In genomic region chr14:49915085-49915484, GRCh38 we compare ENCODE assay signal across 24 cellular contexts. TPM values are rescaled to one million over a fixed set of nuclear protein-coding genes. Genes with fewer than 3 reads are reported as not detected.
DNase-seq lines count a peak whose midpoint lies in the region; ATAC-seq, FAIRE-seq and TF ChIP-seq lines count a peak whose summit lies in the region.
"Had no signal": no experiment of that assay in that cellular context is flagged by ENCODE, and none has a peak within 500 bp of the region (broad histone marks: within the 10 kb centered on the region; RNA-seq: fewer than 3 reads in every experiment).

No MANE protein-coding gene starts in this region.

- TF ChIP-seq RAD21 in A549 (conservative IDR thresholded peaks at IDR 0.05 in 1 of 2, IDR thresholded peaks at IDR 0.05 in 1 of 2) (no peak), K562 (CRISPR knock-in tag; conservative IDR thresholded peaks at IDR 0.05 in 1 of 2, IDR thresholded peaks at IDR 0.05 in 1 of 2) (no peak)

- H3K9me3 ChIP-seq in A549 (no peaks in the 10 kb centered on the region), HEK293 (ENCODE audit: control insufficient read depth, insufficient read depth, low read depth, low read length) (no peaks in the 10 kb centered on the region), K562 (replicated peaks; ENCODE audit: control insufficient read depth, insufficient read depth, low read depth, low read length) (no peaks in the 10 kb centered on the region), neuron (ENCODE audit: low read length) (no peaks in the 10 kb centered on the region)
- H3K9me3 ChIP-seq: body of pancreas, esophagus muscularis mucosa, gastrocnemius medialis had no signal

- no peak for TF ChIP-seq POLR2A in A549 (IDR thresholded peaks at IDR 0.05; ENCODE audit: low read length)
- no peak for TF ChIP-seq POLR2A in K562 (conservative IDR thresholded peaks at IDR 0.05)

- TF ChIP-seq CTCF in A549 (IDR thresholded peaks at IDR 0.05) (no peak), HEK293 (tag by site-specific recombination; IDR thresholded peaks at IDR 0.05) (no peak), K562 (IDR thresholded peaks at IDR 0.05 in 2 of 3, conservative IDR thresholded peaks at IDR 0.05 in 1 of 3; ENCODE audit: insufficient read depth in 2 of 3, low read depth in 1 of 3, low read length in 3 of 3) (no peak), coronary artery (IDR thresholded peaks at IDR 0.05) (no peak)

- POLR2A ChIA-PET in A549 (lab: Yijun Ruan, JAX): no interaction called here
- POLR2A ChIA-PET in HEK293 (lab: Yijun Ruan, JAX): no interaction called here
- POLR2A ChIA-PET in K562 (lab: Yijun Ruan, JAX): no interaction called here

- in situ Hi-C loops in K562 (cut with MboI): no loop called here

- intact Hi-C loops in K562 (cut with micrococcal nuclease): no loop called here

- no peaks in the 10 kb centered on the region for H3K79me2 ChIP-seq in K562 (ENCODE audit: control insufficient read depth, insufficient read depth, low read length)

- no peak overlapping the region for H2AFZ ChIP-seq in K562 (ENCODE audit: low read depth, low read length)
- H2AFZ ChIP-seq in neuron (ENCODE audit: low read depth, low read length): peak overlapping the region; percentile 20

- H3K27me3 ChIP-seq in K562 (ENCODE audit: control insufficient read depth in 2 of 2, insufficient read depth in 2 of 2, low read length in 2 of 2) (no peaks in the 10 kb centered on the region), neuron (ENCODE audit: insufficient read depth, low read length) (no peaks in the 10 kb centered on the region)
- H3K27me3 ChIP-seq: body of pancreas, esophagus muscularis mucosa, gastrocnemius medialis had no signal

- H3K4me3 ChIP-seq in A549 (no peak overlapping the region), HEK293 (ENCODE audit: low read depth, low read length) (no peak overlapping the region), K562 (no peak overlapping the region), neuron (ENCODE audit: low read length) (no peak overlapping the region), coronary artery (no peak overlapping the region)
- H3K4me3 ChIP-seq: body of pancreas, esophagus muscularis mucosa, gastrocnemius medialis had no signal

- H4K20me1 ChIP-seq in K562 (replicated peaks; ENCODE audit: control insufficient read depth, insufficient read depth, low read length): no peaks in the 10 kb centered on the region

- H3K27ac ChIP-seq in A549 (peak overlapping the region; percentile 31; a peak in 3 of 6 replicates), HEK293 (ENCODE audit: extremely low read depth, low read depth, low read length) (no peak overlapping the region), K562 (ENCODE audit: extremely low read depth, low read depth, low read length) (no peak overlapping the region), coronary artery (no peak overlapping the region)
- H3K27ac ChIP-seq: body of pancreas, esophagus muscularis mucosa, gastrocnemius medialis had no signal

- H3K36me3 ChIP-seq in HEK293 (ENCODE audit: control insufficient read depth in 2 of 2, insufficient read depth in 1 of 2, low read length in 2 of 2) (no peaks in the 10 kb centered on the region), K562 (ENCODE audit: control insufficient read depth, insufficient read depth, low read length) (no peaks in the 10 kb centered on the region), neuron (ENCODE audit: insufficient read depth, low read length) (no peaks in the 10 kb centered on the region)
- H3K36me3 ChIP-seq: esophagus muscularis mucosa, gastrocnemius medialis had no signal

- no peak for TF ChIP-seq EP300 in A549 (IDR thresholded peaks at IDR 0.05)
- TF ChIP-seq EP300 in K562 (IDR thresholded peaks at IDR 0.05; ENCODE audit: low read length): no peak

- no peaks in the 10 kb centered on the region for H3K9me1 ChIP-seq in K562 (ENCODE audit: control insufficient read depth, insufficient read depth, low read length)

- BruUV-seq in K562 (replicated peaks; lab: Mats Ljungman, UMichigan): no TSS peak

- DNase-seq in A549 (ENCODE audit: low read depth in 1 of 2, low spot score in 1 of 2) (no peak), K562 (ENCODE audit: extremely low read depth in 1 of 4, low spot score in 3 of 4) (no peak), NCI-H187 treated with DMSO at 0.1 percent for 48 hours (lab: John Stamatoyannopoulos, UW) (no peak), coronary artery (ENCODE audit: low spot score) (no peak)
- DNase-seq: activated CD4-positive, alpha-beta memory T cell treated with anti-CD3 and anti-CD28 coated beads, Interleukin-2, amount 10 ng/mL, durations not matched to agents 7 days and 5 days; activated effector memory CD4-positive, alpha-beta T cell treated with Interleukin-2 at 50 U/mL for 16 hours; activated naive CD8-positive, alpha-beta T cell treated with anti-CD3 and anti-CD28 coated beads, Interleukin-2, amount 10 ng/mL, durations not matched to agents 7 days and 5 days; body of pancreas; effector memory CD8-positive, alpha-beta T cell; gastrocnemius medialis; H7; hypothalamus; KBM-7; NCI-H146; NCI-H2227 treated with DMSO at 0.1 percent for 48 hours; NK-92 treated with Interleukin-12 subunit alpha and Interleukin-12 subunit beta, amount 100 ng/mL, for 24 hours; RPMI8226 had no signal

- H3K4me1 ChIP-seq in A549 (peaks cover 32% of the 10 kb centered on the region), HEK293 (ENCODE audit: control insufficient read depth, insufficient read depth, low read length) (peaks cover 14% of the 10 kb centered on the region), K562 (replicated peaks in 1 of 2; ENCODE audit: control insufficient read depth in 2 of 2, insufficient read depth in 2 of 2, low read length in 2 of 2) (no peaks in the 10 kb centered on the region; a peak in 3 of 5 replicates), neuron (ENCODE audit: insufficient read depth, low read length) (no peaks in the 10 kb centered on the region)
- H3K4me1 ChIP-seq: body of pancreas, gastrocnemius medialis had no signal

- H3K9ac ChIP-seq in K562 (ENCODE audit: insufficient read depth in 1 of 2, low read depth in 2 of 2, low read length in 2 of 2): no peak overlapping the region

- FAIRE-seq in A549 (lab: Jason Lieb, UNC) (no peak), K562 (lab: Jason Lieb, UNC) (peak; percentile 62)
- FAIRE-seq: D721Med, islet of Langerhans had no signal

- H3K4me2 ChIP-seq in A549 (no peak overlapping the region), K562 (ENCODE audit: insufficient read depth, low read length) (no peak overlapping the region)

- CTCF ChIA-PET in A549 (lab: Yijun Ruan, JAX) (no interaction called here), HEK293 (lab: Yijun Ruan, JAX) (no interaction called here), K562 (lab: Yijun Ruan, JAX; ENCODE audit: low intra/inter-chr PET ratio) (no interaction called here)

- ATAC-seq in A549 (no peak; a peak in 1 of 6 replicates), K562 (peak; percentile 60), GM18861 (IDR thresholded peaks at IDR 0.05; ENCODE audit: unreplicated experiment) (no peak), GM18858 (IDR thresholded peaks at IDR 0.05; ENCODE audit: unreplicated experiment) (no peak)
- ATAC-seq: body of pancreas; effector memory CD8-positive, alpha-beta T cell; gastrocnemius medialis had no signal

TF ChIP-seq in A549, 52 proteins besides CTCF, POLR2A, EP300 and RAD21 (continues in another document):
- TF ChIP-seq FOXS1 (CRISPR knock-in tag; IDR thresholded peaks at IDR 0.05): no peak
- TF ChIP-seq KDM5A (IDR thresholded peaks at IDR 0.05): no peak
- TF ChIP-seq NR3C1 (IDR thresholded peaks at IDR 0.05): no peak
- no peak for TF ChIP-seq NPAS2 (CRISPR knock-in tag; IDR thresholded peaks at IDR 0.05; ENCODE audit: borderline replicate concordance)
- no peak for TF ChIP-seq GATA3 (IDR thresholded peaks at IDR 0.05; ENCODE audit: borderline replicate concordance)
- TF ChIP-seq ZSCAN20 (CRISPR knock-in tag; IDR thresholded peaks at IDR 0.05): no peak

TF ChIP-seq in K562, 482 proteins besides CTCF, POLR2A, EP300 and RAD21:
- TF ChIP-seq SIX5 (IDR thresholded peaks at IDR 0.05; ENCODE audit: borderline replicate concordance in 1 of 2, insufficient read depth in 1 of 2, low read depth in 1 of 2, low read length in 2 of 2) (no peak), CBFA2T3 (IDR thresholded peaks at IDR 0.05) (peak; percentile 14; the same call in 1 of the 2 replicates), EGR1 (conservative IDR thresholded peaks at IDR 0.05) (peak; percentile 54), GTF2F1 (IDR thresholded peaks at IDR 0.05; ENCODE audit: low read depth, low read length) (no peak)

RNA-seq across cellular contexts. Expression of gene ARF6, which starts 22.2 kb away (rescaled TPM):
- 29.8 and 33.3 TPM in 2 replicates for polyA plus RNA-seq in A549 (2011; rRNA removed)
- 39.6 and 44.8 TPM in 2 replicates for polyA plus RNA-seq in A549 (2012; cell fraction: cytosol; rRNA removed)
- polyA plus RNA-seq in A549 (2012; cell fraction: nucleus; rRNA removed): 25.8 and 26.2 TPM in 2 replicates
- polyA plus RNA-seq in A549 (2017; fragmentation: RNase III; extraction: RNeasy Plus Mini Kit Qiagen cat#74134 plus additional on column Dnase treatment): 47.7 to 54.8 TPM (median 51.0 TPM) in 3 replicates
- polyA minus RNA-seq in A549 (2011; rRNA and poly(A)+ RNA removed): 23.4 and 24.2 TPM in 2 replicates
- 12.1 and 12.2 TPM in 2 replicates for total RNA-seq in K562 (2011; cell fraction: chromatin; rRNA removed; ENCODE audit: low replicate concordance)
- total RNA-seq in K562 (2011; cell fraction: nucleolus; rRNA removed): 9.1 and 10.3 TPM in 2 replicates
- 11.2 and 16.2 TPM in 2 replicates for total RNA-seq in K562 (2011; cell fraction: nucleoplasm; rRNA removed)
- total RNA-seq in K562 (2014; rRNA removed): 24.9 and 29.9 TPM in 2 replicates
- total RNA-seq in K562 (2014; rRNA removed; fragmentation: Illumina TruSeq; extraction: Trizol): 18.5 and 19.2 TPM in 2 replicates
- 22.8 and 23.3 TPM in 2 replicates for total RNA-seq in K562 (2015; rRNA removed; fragmentation: Illumina TruSeq; extraction: Trizol)
- 33.6 and 35.2 TPM in 2 replicates for total RNA-seq in K562 (2021)
- polyA plus RNA-seq in K562 (2011; rRNA removed): 14.2 and 16.3 TPM in 2 replicates
- polyA plus RNA-seq in K562 (2011; cell fraction: cytosol; rRNA removed): 9.6 and 14.5 TPM in 2 replicates
- polyA plus RNA-seq in K562 (2011; cell fraction: nucleus; rRNA removed): 11.4 and 14.0 TPM in 2 replicates
- polyA plus RNA-seq in K562 (2012): 28.6 and 33.5 TPM in 2 replicates
- polyA plus RNA-seq in K562 (2014; fragmentation: Illumina TruSeq; extraction: Trizol): 25.7 and 28.8 TPM in 2 replicates
- polyA plus RNA-seq in K562 (2014; fragmentation: Nextera tagmentation; extraction: Ambion mirVana): 10 to 100 TPM; 15.3 to 32.5 TPM
- 23.6 and 27.1 TPM in 2 replicates for polyA plus RNA-seq in K562 (2014; rRNA removed)
- 17.7 and 17.9 TPM in 2 replicates for polyA minus RNA-seq in K562 (2011; rRNA and poly(A)+ RNA removed)
- polyA minus RNA-seq in K562 (2011; cell fraction: cytosol; rRNA and poly(A)+ RNA removed): 11.6 and 12.2 TPM in 2 replicates
- 9.0 and 14.4 TPM in 2 replicates for polyA minus RNA-seq in K562 (2011; cell fraction: nucleus; rRNA and poly(A)+ RNA removed)

Comparison
In these comparisons a context has a peak if more than half of its experiments do, and no peak if none do; other contexts are left out.
1. H3K27ac ChIP-seq: peak in A549 (2 of 2); none in HEK293 (single experiment), K562 (single experiment) and coronary artery (0 of 2).